Comparison of ENCODE assay signal across 2 cellular contexts in genomic region chr12:101557092-101557491, GRCh38.
TF ChIP-seq lines count a peak whose summit lies in the region.

No MANE protein-coding gene starts in this region.

TF ChIP-seq in HepG2, 621 proteins besides CTCF, POLR2A, EP300 and RAD21:
- TF ChIP-seq ZZZ3 (CRISPR knock-in tag; IDR thresholded peaks at IDR 0.05; ENCODE audit: borderline replicate concordance) (no peak), CEBPB (IDR thresholded peaks at IDR 0.05; ENCODE audit: borderline replicate concordance, low read depth, low read length) (peak; percentile 85), CEBPG (CRISPR knock-in tag; IDR thresholded peaks at IDR 0.05) (0 out of 2 replicates have a peak, but pooled peaks have one; percentile 6)

TF ChIP-seq in H1, 55 proteins besides CTCF, POLR2A, EP300 and RAD21:
- peak; percentile 20; the same call in 1 of the 2 replicates for TF ChIP-seq CEBPB (IDR thresholded peaks at IDR 0.05; ENCODE audit: low read depth, low read length)
- TF ChIP-seq CTBP2 (IDR thresholded peaks at IDR 0.05; ENCODE audit: borderline replicate concordance, insufficient read depth, insufficient read length, low read length), result no peak
